35 cellular contexts compared by ENCODE assay signal in genomic region chr11:33551051-33551450, GRCh38.
"Had no signal": no experiment of that assay in that cellular context is flagged by ENCODE, and none has a peak within 500 bp of the region (broad histone marks: within the 10 kb centered on the region; RNA-seq: fewer than 3 reads in every experiment).

No MANE protein-coding gene starts in this region.

- ATAC-seq: activated CD8-positive, alpha-beta memory T cell treated with anti-CD3 and anti-CD28 coated beads, Interleukin-2, amount 10 ng/mL, durations not matched to agents 7 days and 5 days; activated T-cell treated with anti-CD3 and anti-CD28 coated beads, Interleukin-2, amount 50 U/mL, for 72 hours; activated T-helper 17 cell treated with anti-CD3 and anti-CD28 coated beads, Interleukin-2, amount 50 U/mL, for 72 hours; Panc1 had no signal

- H3K27me3 ChIP-seq: brain microvascular endothelial cell, SJSA1 had no signal

- H3K36me3 ChIP-seq: SJSA1 had no signal

- H3K27ac ChIP-seq: brain microvascular endothelial cell, SJSA1, VCaP had no signal

- DNase-seq: activated B cell treated with CpG ODN at 0.5 μM for 24 hours; activated CD4-positive, alpha-beta memory T cell treated with anti-CD3 and anti-CD28 coated beads, Interleukin-2, amount 10 ng/mL, durations not matched to agents 7 days and 5 days; activated CD4-positive, alpha-beta T cell treated with anti-CD3 and anti-CD28 coated beads for 4 hours; activated CD4-positive, alpha-beta T cell treated with anti-CD3 and anti-CD28 coated beads, Interleukin-2, amount 50 U/mL, for 1 hour; activated CD4-positive, CD25-positive, alpha-beta regulatory T cell treated with anti-CD3 and anti-CD28 coated beads, Interleukin-2, amount 50 U/mL, for 72 hours; activated CD8-positive, alpha-beta memory T cell treated with anti-CD3 and anti-CD28 coated beads for 24 hours; activated CD8-positive, alpha-beta memory T cell treated with anti-CD3 and anti-CD28 coated beads, Interleukin-2, amount 10 ng/mL, durations not matched to agents 7 days and 5 days; activated CD8-positive, alpha-beta memory T cell treated with anti-CD3 and anti-CD28 coated beads, Interleukin-2, amount 50 U/mL, for 48 hours; activated effector memory CD4-positive, alpha-beta T cell treated with anti-CD3 and anti-CD28 coated beads, Interleukin-2, amount 50 U/mL, for 16 hours; activated naive CD4-positive, alpha-beta T cell; activated naive CD4-positive, alpha-beta T cell treated with anti-CD3 and anti-CD28 coated beads, Interleukin-2, amount 50 U/mL, for 16 hours; activated naive CD8-positive, alpha-beta T cell treated with anti-CD3 and anti-CD28 coated beads for 36 hours; activated T-cell treated with anti-CD3 and anti-CD28 coated beads, Interleukin-2, amount 50 U/mL, for 72 hours; amniotic stem cell; aorta; brain microvascular endothelial cell; central memory CD4-positive, alpha-beta T cell; NCI-H1105; NCI-H1417 treated with DMSO at 0.1 percent for 48 hours; NCI-H1694; NCI-H1930; NCI-H2081 treated with DMSO at 0.1 percent for 48 hours; NCI-H226; NCI-H446 treated with DMSO at 0.1 percent for 48 hours; NCI-H524; RPMI8226; SHP77 treated with DMSO at 0.1 percent for 48 hours; SW 1271; T-helper 1 cell; T-helper 2 cell; T-helper 9 cell had no signal

- H3K4me3 ChIP-seq: SJSA1 had no signal
